In the genomic region with DNA sequence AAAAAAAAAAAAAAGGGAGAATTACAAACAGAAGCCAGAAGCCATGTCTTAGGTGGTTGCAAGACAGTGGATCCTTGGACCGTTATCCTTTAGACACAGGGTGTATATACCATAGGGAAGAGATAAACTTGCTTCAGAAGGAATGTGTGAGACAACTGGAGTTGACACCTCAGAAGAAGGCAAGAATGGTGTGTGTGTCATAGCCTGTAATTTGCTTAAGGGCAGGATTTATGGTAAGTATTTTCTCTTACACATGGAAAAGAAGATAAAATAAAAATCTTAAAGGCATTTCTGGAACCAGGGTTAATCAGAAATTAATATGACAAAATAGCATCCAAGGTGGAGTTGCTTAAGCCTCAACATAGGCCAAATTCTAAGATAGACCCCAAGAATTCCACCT, we compare ENCODE assay signal across 21 cellular contexts.
"Had no signal": no experiment of that assay in that cellular context is flagged by ENCODE, and none has a peak within 500 bp of the region (broad histone marks: within the 10 kb centered on the region; RNA-seq: fewer than 3 reads in every experiment).

No MANE protein-coding gene starts in this region.

- H3K27ac ChIP-seq: neutrophil, pancreas, psoas muscle, right lobe of liver, sigmoid colon, stomach, thoracic aorta, thyroid gland, tibial nerve, upper lobe of left lung, vagina had no signal

- DNase-seq: naive thymus-derived CD8-positive, alpha-beta T cell; nephron progenitor cell; nucleus accumbens; pancreas; psoas muscle; right cardiac atrium; right lobe of liver; sigmoid colon; small intestine; stimulated activated naive B cell treated with anti-CD40 and anti-IgM and Interleukin-4, amounts not matched to agents 10 μg/mL and 1 μg/mL and 100 μg/mL, for 72 hours; stomach; thyroid gland; upper lobe of left lung had no signal

- H3K27me3 ChIP-seq: neutrophil, pancreas, right lobe of liver, sigmoid colon, stomach, thyroid gland, tibial nerve, upper lobe of left lung, vagina had no signal

- H3K4me3 Mint-ChIP-seq: natural killer cell treated with Interleukin-12 subunit alpha and Interleukin-12 subunit beta and Interleukin-15 and Interleukin-18, amount 100 ng/mL, for 72 hours; nephron progenitor cell; neural crest cell; stimulated activated effector memory CD8-positive, alpha-beta T cell treated with anti-CD3 and anti-CD28 coated beads, Interleukin-12 subunit alpha, Interleukin-12 subunit beta, amount 100 ng/mL, for 72 hours; stimulated activated naive B cell treated with anti-CD40 and anti-IgM and Interleukin-4, amounts not matched to agents 10 μg/mL and 1 μg/mL and 100 μg/mL, for 72 hours; stimulated activated naive CD8-positive, alpha-beta T cell treated with anti-CD3 and anti-CD28 coated beads, Interleukin-15, Interleukin-2, amounts not matched to agents 100 ng/mL and 50 ng/mL, for 24 hours had no signal

- H3K36me3 ChIP-seq: neutrophil, pancreas, right lobe of liver, sigmoid colon, stomach, thoracic aorta, thyroid gland, tibial nerve, upper lobe of left lung, vagina had no signal

- H3K27ac Mint-ChIP-seq: naive thymus-derived CD8-positive, alpha-beta T cell; natural killer cell treated with Interleukin-12 subunit alpha and Interleukin-12 subunit beta and Interleukin-15 and Interleukin-18, amount 100 ng/mL, for 72 hours; nephron progenitor cell; stimulated activated naive B cell treated with anti-CD40 and anti-IgM and Interleukin-4, amounts not matched to agents 10 μg/mL and 1 μg/mL and 100 μg/mL, for 72 hours; stimulated activated naive CD8-positive, alpha-beta T cell treated with anti-CD3 and anti-CD28 coated beads, Interleukin-15, Interleukin-2, amounts not matched to agents 100 ng/mL and 50 ng/mL, for 24 hours had no signal

- H3K4me1 ChIP-seq: pancreas, psoas muscle, right lobe of liver, sigmoid colon, stomach, thyroid gland, tibial nerve, upper lobe of left lung, vagina had no signal

- H3K36me3 Mint-ChIP-seq: natural killer cell treated with Interleukin-12 subunit alpha and Interleukin-12 subunit beta and Interleukin-15 and Interleukin-18, amount 100 ng/mL, for 72 hours; stimulated activated effector memory CD8-positive, alpha-beta T cell treated with anti-CD3 and anti-CD28 coated beads, Interleukin-12 subunit alpha, Interleukin-12 subunit beta, amount 100 ng/mL, for 72 hours; stimulated activated naive B cell treated with anti-CD40 and anti-IgM and Interleukin-4, amounts not matched to agents 10 μg/mL and 1 μg/mL and 100 μg/mL, for 72 hours had no signal

- ATAC-seq: naive thymus-derived CD8-positive, alpha-beta T cell; natural killer cell treated with Interleukin-12 subunit alpha and Interleukin-12 subunit beta and Interleukin-15 and Interleukin-18, amount 100 ng/mL, for 72 hours; pancreas; psoas muscle; right cardiac atrium; right lobe of liver; stimulated activated naive B cell treated with anti-CD40 and anti-IgM and Interleukin-4, amounts not matched to agents 10 μg/mL and 1 μg/mL and 100 μg/mL, for 72 hours had no signal

- H3K4me1 Mint-ChIP-seq: naive thymus-derived CD8-positive, alpha-beta T cell; nephron progenitor cell; neural crest cell; stimulated activated effector memory CD8-positive, alpha-beta T cell treated with anti-CD3 and anti-CD28 coated beads, Interleukin-12 subunit alpha, Interleukin-12 subunit beta, amount 100 ng/mL, for 72 hours; stimulated activated naive B cell treated with anti-CD40 and anti-IgM and Interleukin-4, amounts not matched to agents 10 μg/mL and 1 μg/mL and 100 μg/mL, for 72 hours had no signal

- H3K9me3 Mint-ChIP-seq: natural killer cell treated with Interleukin-12 subunit alpha and Interleukin-12 subunit beta and Interleukin-15 and Interleukin-18, amount 100 ng/mL, for 72 hours had no signal

- H3K4me3 ChIP-seq: pancreas, psoas muscle, right lobe of liver, sigmoid colon, stomach, thoracic aorta, thyroid gland, tibial nerve, upper lobe of left lung, vagina had no signal
